9 cellular contexts compared by ENCODE assay signal in the genomic region with DNA sequence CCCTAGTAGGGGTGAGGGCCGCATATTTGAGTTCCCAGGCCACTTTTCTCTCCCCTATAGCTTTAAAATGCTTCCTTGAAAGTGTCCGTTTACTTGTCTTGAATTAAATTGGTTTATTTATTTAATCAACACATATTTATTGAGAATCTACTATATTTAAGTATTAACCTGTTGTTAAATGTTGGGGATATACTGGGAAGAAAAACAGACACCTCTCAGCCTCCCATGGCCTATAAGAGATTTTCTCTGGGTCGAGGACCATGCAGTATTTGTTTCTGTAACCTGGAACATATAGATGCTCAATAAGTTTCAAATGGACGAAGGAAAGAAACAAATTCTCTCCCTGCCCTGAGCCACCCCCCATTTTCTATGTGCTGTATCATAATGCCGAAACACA.
DNase-seq lines count a peak whose midpoint lies in the region; ATAC-seq and TF ChIP-seq lines count a peak whose summit lies in the region.
"Had no signal": no experiment of that assay in that cellular context is flagged by ENCODE, and none has a peak within 500 bp of the region (broad histone marks: within the 10 kb centered on the region; RNA-seq: fewer than 3 reads in every experiment).

No MANE protein-coding gene starts in this region.

- H3K4me2 ChIP-seq in H9 (ENCODE audit: insufficient read depth, insufficient read length, low read length), result peak overlapping the region; percentile 98

- peak overlapping the region; percentile 67 for H3K9ac ChIP-seq in H9 (ENCODE audit: extremely low read depth, insufficient read length, low read length)

- no peak overlapping the region for H3K23ac ChIP-seq in H9 (ENCODE audit: insufficient read length, low read depth, low read length)

- H4K5ac ChIP-seq in H9 (ENCODE audit: insufficient read length, low read depth, low read length), result peak overlapping the region; percentile 20

- CTCF ChIA-PET in WTC11 (lab: Charles Lee), result interaction anchor here (0.9 kb wide), 2 partner anchors 140 to 669 kb away, joined by 3 read pairs; no protein-coding TSS in a partner anchor

- H3K27me3 Mint-ChIP-seq in H9 (ENCODE audit: low read depth), result peaks cover 19% of the 10 kb centered on the region
- H3K27me3 Mint-ChIP-seq in WTC11 (ENCODE audit: low read depth), result peaks cover 11% of the 10 kb centered on the region
- H3K27me3 Mint-ChIP-seq in glutamatergic neuron (ENCODE audit: unreplicated experiment), result peaks cover 8% of the 10 kb centered on the region

- H3K36me3 Mint-ChIP-seq in H9 (ENCODE audit: insufficient read depth in 1 of 3, low read depth in 3 of 3), result no peaks in the 10 kb centered on the region
- H3K36me3 Mint-ChIP-seq in WTC11, result no peaks in the 10 kb centered on the region
- H3K36me3 Mint-ChIP-seq in glutamatergic neuron (ENCODE audit: unreplicated experiment), result no peaks in the 10 kb centered on the region

- H4K91ac ChIP-seq in H9 (ENCODE audit: insufficient read length, low read depth, low read length), result no peak overlapping the region

- peak overlapping the region; percentile 93 for H3K18ac ChIP-seq in H9 (ENCODE audit: insufficient read length, low read depth, low read length)

- no peak overlapping the region for H2BK120ac ChIP-seq in H9 (ENCODE audit: low read depth, low read length, poor library complexity, severe bottlenecking)

- H3K27me3 ChIP-seq in H9 (ENCODE audit: insufficient read depth, low read length), result no peaks in the 10 kb centered on the region
- H3K27me3 ChIP-seq: brain microvascular endothelial cell had no signal

- H3K4me3 Mint-ChIP-seq in H9, result peak overlapping the region; percentile 84 to 93
- peak overlapping the region; percentile 88 for H3K4me3 Mint-ChIP-seq in WTC11
- peak overlapping the region; percentile 98 for H3K4me3 Mint-ChIP-seq in glutamatergic neuron (ENCODE audit: unreplicated experiment)

- H2BK15ac ChIP-seq in H9 (ENCODE audit: low read depth, low read length), result no peak overlapping the region

- H3K79me1 ChIP-seq in H9 (ENCODE audit: insufficient read depth, low read depth, low read length, poor library complexity, severe bottlenecking), result no peaks in the 10 kb centered on the region

- H3T11ph ChIP-seq in H9 (ENCODE audit: low read length), result no peak overlapping the region

- peaks cover 21 to 38% of the 10 kb centered on the region in 2 experiments for H3K4me1 Mint-ChIP-seq in H9
- H3K4me1 Mint-ChIP-seq in WTC11, result peaks cover 52% of the 10 kb centered on the region
- H3K4me1 Mint-ChIP-seq in glutamatergic neuron (ENCODE audit: low read depth, unreplicated experiment), result peaks cover 26% of the 10 kb centered on the region

- no peaks in the 10 kb centered on the region for H3K79me2 ChIP-seq in H9 (ENCODE audit: insufficient read depth, low read length)

- no peak overlapping the region for H2BK5ac ChIP-seq in H9 (ENCODE audit: insufficient read length, low read length)

- TF ChIP-seq CTCF in H9 (conservative IDR thresholded peaks at IDR 0.05), result no peak
- TF ChIP-seq CTCF in WTC11 (IDR thresholded peaks at IDR 0.05), result no peak
- no peak for TF ChIP-seq CTCF in glutamatergic neuron (IDR thresholded peaks at IDR 0.05; ENCODE audit: partially characterized antibody, unreplicated experiment)

- H2BK12ac ChIP-seq in H9 (ENCODE audit: insufficient read length, low read depth, low read length), result no peak overlapping the region

- whole genome bisulfite sequencing in H9 (ENCODE audit: extremely low coverage, insufficient read length, low lambda C conversion rate), result no CpG with 5 or more reads among the region's 5 CpGs

- H3K4ac ChIP-seq in H9 (ENCODE audit: low read depth, low read length), result no peak overlapping the region; the same call in 1 of the 2 replicates

- H4K8ac ChIP-seq in H9 (replicated peaks; ENCODE audit: insufficient read length, low read depth, low read length), result no peak overlapping the region

- H3K27ac Mint-ChIP-seq in H9 (peak overlapping the region in 2 of 3 experiments; percentile 96 to 99; a peak in 4 of 7 replicates), WTC11 (peak overlapping the region; percentile 99; the same call in 1 of the 2 replicates), glutamatergic neuron (ENCODE audit: unreplicated experiment) (peak overlapping the region; percentile 98)

- ATAC-seq in WTC11 (no peak), HG03039 (IDR thresholded peaks at IDR 0.05; ENCODE audit: unreplicated experiment) (no peak), GM21529 (IDR thresholded peaks at IDR 0.05; ENCODE audit: unreplicated experiment) (no peak)

- H2BK20ac ChIP-seq in H9 (ENCODE audit: low read depth, low read length, poor library complexity, severe bottlenecking), result no peak overlapping the region

- no peak overlapping the region for H2AK5ac ChIP-seq in H9 (ENCODE audit: insufficient read length, low read length)

- H3K9me3 Mint-ChIP-seq in H9 (no peaks in the 10 kb centered on the region), WTC11 (no peaks in the 10 kb centered on the region), glutamatergic neuron (ENCODE audit: unreplicated experiment) (peaks cover 19% of the 10 kb centered on the region)

- H3K14ac ChIP-seq in H9 (ENCODE audit: insufficient read depth, low read length), result peak overlapping the region; percentile 81; the same call in 1 of the 2 replicates

- no peak overlapping the region for H3K56ac ChIP-seq in H9 (ENCODE audit: insufficient read length, low read depth, low read length)

- DNase-seq in H9 (no peak), WTC11 (ENCODE audit: low spot score) (no peak), glutamatergic neuron (no peak), EL (no peak), NCI-H1694 treated with DMSO at 0.1 percent for 48 hours (lab: John Stamatoyannopoulos, UW) (no peak)

- peaks cover 11% of the 10 kb centered on the region for H3K23me2 ChIP-seq in H9 (ENCODE audit: insufficient read length, low read depth, low read length, poor library complexity, severe bottlenecking)

- H3K27ac ChIP-seq in H9 (ENCODE audit: insufficient read length, low read depth, low read length) (peak overlapping the region; percentile 22), skin epidermis (peak overlapping the region in 19 of 21 experiments; percentile 68 to 90 (median 79))

- peak overlapping the region; percentile 38 to 66 (median 58) for H3K4me3 ChIP-seq in skin epidermis

- H3K9me3 ChIP-seq in H9 (ENCODE audit: control insufficient read depth, low read depth, low read length), result no peaks in the 10 kb centered on the region

- H2AFZ ChIP-seq in H9 (ENCODE audit: low read length), result no peak overlapping the region

- 0 out of 2 replicates have a peak, but pooled peaks cover 4% of the 10 kb centered on the region for H3K4me1 ChIP-seq in H9 (ENCODE audit: insufficient read depth, low read length)

- no peaks in the 10 kb centered on the region for H4K20me1 ChIP-seq in H9 (ENCODE audit: control insufficient read depth, insufficient read depth, insufficient read length)

- POLR2A ChIA-PET in WTC11 (lab: Charles Lee), result interaction anchor here (0.7 to 2.7 kb wide), 3 partner anchors 17 to 357 kb away, joined by 3 to 8 read pairs (median 3); a partner anchor contains a TSS

TF ChIP-seq in WTC11, 78 proteins besides CTCF, POLR2A, EP300 and RAD21 (continues in another document):
- TF ChIP-seq ZNF416 (CRISPR knock-in tag; IDR thresholded peaks at IDR 0.05), result no peak
- TF ChIP-seq RELA (CRISPR knock-in tag; IDR thresholded peaks at IDR 0.05; ENCODE audit: borderline replicate concordance), result no peak
- TF ChIP-seq, protein P1, sequence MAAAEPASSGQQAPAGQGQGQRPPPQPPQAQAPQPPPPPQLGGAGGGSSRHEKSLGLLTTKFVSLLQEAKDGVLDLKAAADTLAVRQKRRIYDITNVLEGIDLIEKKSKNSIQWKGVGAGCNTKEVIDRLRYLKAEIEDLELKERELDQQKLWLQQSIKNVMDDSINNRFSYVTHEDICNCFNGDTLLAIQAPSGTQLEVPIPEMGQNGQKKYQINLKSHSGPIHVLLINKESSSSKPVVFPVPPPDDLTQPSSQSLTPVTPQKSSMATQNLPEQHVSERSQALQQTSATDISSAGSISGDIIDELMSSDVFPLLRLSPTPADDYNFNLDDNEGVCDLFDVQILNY (CRISPR knock-in tag; IDR thresholded peaks at IDR 0.05), result no peak
- no peak for TF ChIP-seq ATF1 (CRISPR knock-in tag; IDR thresholded peaks at IDR 0.05)
- no peak for TF ChIP-seq ZBTB21 (CRISPR knock-in tag; IDR thresholded peaks at IDR 0.05; ENCODE audit: borderline replicate concordance)
- TF ChIP-seq, protein P2, sequence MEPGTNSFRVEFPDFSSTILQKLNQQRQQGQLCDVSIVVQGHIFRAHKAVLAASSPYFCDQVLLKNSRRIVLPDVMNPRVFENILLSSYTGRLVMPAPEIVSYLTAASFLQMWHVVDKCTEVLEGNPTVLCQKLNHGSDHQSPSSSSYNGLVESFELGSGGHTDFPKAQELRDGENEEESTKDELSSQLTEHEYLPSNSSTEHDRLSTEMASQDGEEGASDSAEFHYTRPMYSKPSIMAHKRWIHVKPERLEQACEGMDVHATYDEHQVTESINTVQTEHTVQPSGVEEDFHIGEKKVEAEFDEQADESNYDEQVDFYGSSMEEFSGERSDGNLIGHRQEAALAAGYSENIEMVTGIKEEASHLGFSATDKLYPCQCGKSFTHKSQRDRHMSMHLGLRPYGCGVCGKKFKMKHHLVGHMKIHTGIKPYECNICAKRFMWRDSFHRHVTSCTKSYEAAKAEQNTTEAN (CRISPR knock-in tag; IDR thresholded peaks at IDR 0.05), result no peak
- TF ChIP-seq, protein P3, sequence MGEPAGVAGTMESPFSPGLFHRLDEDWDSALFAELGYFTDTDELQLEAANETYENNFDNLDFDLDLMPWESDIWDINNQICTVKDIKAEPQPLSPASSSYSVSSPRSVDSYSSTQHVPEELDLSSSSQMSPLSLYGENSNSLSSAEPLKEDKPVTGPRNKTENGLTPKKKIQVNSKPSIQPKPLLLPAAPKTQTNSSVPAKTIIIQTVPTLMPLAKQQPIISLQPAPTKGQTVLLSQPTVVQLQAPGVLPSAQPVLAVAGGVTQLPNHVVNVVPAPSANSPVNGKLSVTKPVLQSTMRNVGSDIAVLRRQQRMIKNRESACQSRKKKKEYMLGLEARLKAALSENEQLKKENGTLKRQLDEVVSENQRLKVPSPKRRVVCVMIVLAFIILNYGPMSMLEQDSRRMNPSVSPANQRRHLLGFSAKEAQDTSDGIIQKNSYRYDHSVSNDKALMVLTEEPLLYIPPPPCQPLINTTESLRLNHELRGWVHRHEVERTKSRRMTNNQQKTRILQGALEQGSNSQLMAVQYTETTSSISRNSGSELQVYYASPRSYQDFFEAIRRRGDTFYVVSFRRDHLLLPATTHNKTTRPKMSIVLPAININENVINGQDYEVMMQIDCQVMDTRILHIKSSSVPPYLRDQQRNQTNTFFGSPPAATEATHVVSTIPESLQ (CRISPR knock-in tag; IDR thresholded peaks at IDR 0.05), result no peak
- no peak for TF ChIP-seq PRRX2 (CRISPR knock-in tag; IDR thresholded peaks at IDR 0.05)
- no peak for TF ChIP-seq NR1H2 (CRISPR knock-in tag; IDR thresholded peaks at IDR 0.05)
- no peak for TF ChIP-seq TEAD1 (CRISPR knock-in tag; IDR thresholded peaks at IDR 0.05)
